ENCODE assay signal across 1 cellular context in the genomic region with DNA sequence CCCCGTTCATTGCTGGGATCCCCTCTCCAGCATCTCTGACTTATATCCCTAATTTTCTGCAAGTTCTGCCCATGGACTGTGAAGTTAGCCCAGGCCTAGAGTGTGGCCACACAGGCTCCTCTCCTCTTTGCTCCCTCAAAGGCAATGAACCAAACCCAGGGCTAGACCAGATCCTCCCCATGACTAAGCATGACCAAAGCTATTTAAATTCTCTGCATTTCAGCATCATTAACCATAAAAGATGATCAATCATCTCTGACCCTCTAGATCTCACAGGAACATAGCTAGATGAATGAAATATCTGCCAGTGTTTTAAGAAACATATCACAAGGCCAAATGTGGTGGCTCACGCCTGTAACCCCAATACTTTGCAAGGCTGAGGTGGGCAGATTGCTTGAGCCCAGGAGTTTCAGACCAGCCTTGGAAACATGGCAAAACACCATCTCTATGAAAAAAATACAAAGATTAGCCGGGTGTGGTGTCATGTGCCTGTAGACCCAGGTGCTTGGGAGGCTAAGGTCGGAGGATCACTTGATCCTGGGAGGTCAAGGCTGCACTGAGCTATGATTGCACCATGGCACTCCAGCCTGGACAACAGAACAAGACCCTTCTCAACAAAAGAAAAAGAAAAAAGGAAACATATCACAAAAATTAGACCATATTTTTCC.
TF ChIP-seq lines count a peak whose summit lies in the region.

No MANE protein-coding gene starts in this region.

TF ChIP-seq in K562, 482 proteins besides CTCF, POLR2A, EP300 and RAD21:
- TF ChIP-seq NFIC (IDR thresholded peaks at IDR 0.05) (no peak), C11orf30 (IDR thresholded peaks at IDR 0.05; ENCODE audit: low read depth) (peak; percentile 69), ZFP30 (CRISPR knock-in tag; IDR thresholded peaks at IDR 0.05; ENCODE audit: borderline replicate concordance) (no peak), ZNF316 (IDR thresholded peaks at IDR 0.05) (peak; percentile 74), DPF2 (IDR thresholded peaks at IDR 0.05) (peak; percentile 14; the same call in 1 of the 2 replicates), MEIS2 (IDR thresholded peaks at IDR 0.05; ENCODE audit: partially characterized antibody) (peak; percentile 60), MAFF (IDR thresholded peaks at IDR 0.05; ENCODE audit: low read length) (peak; percentile 62; the same call in 1 of the 2 replicates), RNF2 (IDR thresholded peaks at IDR 0.05) (no peak), EHMT2 (IDR thresholded peaks at IDR 0.05) (no peak), NFE2 (IDR thresholded peaks at IDR 0.05; ENCODE audit: low read depth) (peak; percentile 77), RCOR1 (IDR thresholded peaks at IDR 0.05; ENCODE audit: borderline replicate concordance in 1 of 2, low read depth in 2 of 2, low read length in 2 of 2) (peak in 1 of 2 experiments; percentile 6; a peak in 1 of 4 replicates), ZBTB7A (IDR thresholded peaks at IDR 0.05; ENCODE audit: borderline replicate concordance, control insufficient read depth, low read depth, low read length) (no peak), BACH1 (tag; IDR thresholded peaks at IDR 0.05) (no peak), ZNF551 (CRISPR knock-in tag; IDR thresholded peaks at IDR 0.05) (no peak), NBN (IDR thresholded peaks at IDR 0.05; ENCODE audit: low read depth) (no peak), ZNF778 (CRISPR knock-in tag; IDR thresholded peaks at IDR 0.05) (no peak), MAFK (IDR thresholded peaks at IDR 0.05; ENCODE audit: low read length) (peak; percentile 50; the same call in 1 of the 2 replicates), MAFG (tag; conservative IDR thresholded peaks at IDR 0.05) (peak; percentile 60), TBL1XR1 (IDR thresholded peaks at IDR 0.05; ENCODE audit: low read length in 2 of 2) (no peak), ZFX (CRISPR knock-in tag; IDR thresholded peaks at IDR 0.05) (no peak), ATF6 (CRISPR knock-in tag; IDR thresholded peaks at IDR 0.05) (no peak), ZBTB26 (CRISPR knock-in tag; IDR thresholded peaks at IDR 0.05) (no peak)
- TF ChIP-seq, protein P1, sequence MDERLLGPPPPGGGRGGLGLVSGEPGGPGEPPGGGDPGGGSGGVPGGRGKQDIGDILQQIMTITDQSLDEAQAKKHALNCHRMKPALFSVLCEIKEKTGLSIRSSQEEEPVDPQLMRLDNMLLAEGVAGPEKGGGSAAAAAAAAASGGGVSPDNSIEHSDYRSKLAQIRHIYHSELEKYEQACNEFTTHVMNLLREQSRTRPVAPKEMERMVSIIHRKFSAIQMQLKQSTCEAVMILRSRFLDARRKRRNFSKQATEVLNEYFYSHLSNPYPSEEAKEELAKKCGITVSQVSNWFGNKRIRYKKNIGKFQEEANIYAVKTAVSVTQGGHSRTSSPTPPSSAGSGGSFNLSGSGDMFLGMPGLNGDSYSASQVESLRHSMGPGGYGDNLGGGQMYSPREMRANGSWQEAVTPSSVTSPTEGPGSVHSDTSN (CRISPR knock-in tag; IDR thresholded peaks at IDR 0.05; ENCODE audit: low read depth), result no peak
- TF ChIP-seq, protein P1 (tag; conservative IDR thresholded peaks at IDR 0.05; ENCODE audit: low read depth), result peak; percentile 44; the same call in 1 of the 2 replicates
